27 cellular contexts compared by ENCODE assay signal in genomic region chr10:56632537-56632936, GRCh38.
DNase-seq lines count a peak whose midpoint lies in the region; ATAC-seq and TF ChIP-seq lines count a peak whose summit lies in the region.
"Had no signal": no experiment of that assay in that cellular context is flagged by ENCODE, and none has a peak within 500 bp of the region (broad histone marks: within the 10 kb centered on the region; RNA-seq: fewer than 3 reads in every experiment).

No MANE protein-coding gene starts in this region.

- peak; percentile 24 for ATAC-seq in GM19395 (IDR thresholded peaks at IDR 0.05; ENCODE audit: unreplicated experiment)
- peak; percentile 42 for ATAC-seq in HG02759 (IDR thresholded peaks at IDR 0.05; ENCODE audit: unreplicated experiment)
- ATAC-seq in HG03565 (IDR thresholded peaks at IDR 0.05; ENCODE audit: unreplicated experiment) = peak; percentile 33
- ATAC-seq in T-cell (replicated peaks in 1 of 4) = no peak
- ATAC-seq: A549; activated CD4-positive, alpha-beta T cell treated with anti-CD3 and anti-CD28 coated beads for 36 hours; left ventricle myocardium superior; naive thymus-derived CD8-positive, alpha-beta T cell; T-helper 17 cell had no signal

- H3K27me3 ChIP-seq in DOHH2 (ENCODE audit: control insufficient read depth, low read length) (no peaks in the 10 kb centered on the region), PC-9 (ENCODE audit: insufficient read depth, low read depth) (0 out of 2 replicates have a peak, but pooled peaks cover 9% of the 10 kb centered on the region)
- H3K27me3 ChIP-seq: BE2C had no signal

- no peaks in the 10 kb centered on the region for H3K36me3 Mint-ChIP-seq in T-cell
- H3K36me3 Mint-ChIP-seq: naive thymus-derived CD8-positive, alpha-beta T cell had no signal

- no peaks in the 10 kb centered on the region for H3K27me3 Mint-ChIP-seq in T-cell
- H3K27me3 Mint-ChIP-seq: activated CD4-positive, alpha-beta T cell treated with anti-CD3 and anti-CD28 coated beads for 36 hours; naive thymus-derived CD8-positive, alpha-beta T cell; T-helper 17 cell had no signal

- no peak overlapping the region for H3K27ac Mint-ChIP-seq in T-cell
- H3K27ac Mint-ChIP-seq: activated CD4-positive, alpha-beta T cell treated with anti-CD3 and anti-CD28 coated beads for 36 hours; naive thymus-derived CD8-positive, alpha-beta T cell; T-helper 17 cell had no signal

- H3K9me3 Mint-ChIP-seq in T-cell = peaks cover 7 to 21% (median 19%) of the 10 kb centered on the region in 3 donors

- H3K4me2 ChIP-seq in DOHH2 (ENCODE audit: low read length) (peak overlapping the region; percentile 9), PC-9 (no peak overlapping the region)
- H3K4me2 ChIP-seq: A549, SK-N-SH had no signal

- no TSS peak for BruUV-seq in PC-9 (replicated peaks; lab: Mats Ljungman, UMichigan)

- H3F3A ChIP-seq in DOHH2 (ENCODE audit: control insufficient read depth, insufficient read depth) (peaks cover 14% of the 10 kb centered on the region), PC-9 (ENCODE audit: insufficient read depth, low read depth) (no peaks in the 10 kb centered on the region)

- no peaks in the 10 kb centered on the region; the same call in 1 of the 2 replicates for H3K9me3 ChIP-seq in DOHH2 (ENCODE audit: control insufficient read depth, insufficient read depth, low read length)
- H3K9me3 ChIP-seq in PC-9 (ENCODE audit: insufficient read depth, low read depth) = no peaks in the 10 kb centered on the region
- H3K9me3 ChIP-seq: A549, BE2C, SK-N-SH had no signal

- H3K4me3 Mint-ChIP-seq in T-cell = no peak overlapping the region
- H3K4me3 Mint-ChIP-seq: activated CD4-positive, alpha-beta T cell treated with anti-CD3 and anti-CD28 coated beads for 36 hours; naive thymus-derived CD8-positive, alpha-beta T cell; T-helper 17 cell had no signal

- CTCF ChIA-PET in T-cell (lab: Charles Lee) (no interaction called here), PC-9 (lab: Charles Lee) (no interaction called here)

- no peaks in the 10 kb centered on the region for H3K9me2 ChIP-seq in DOHH2 (replicated peaks; ENCODE audit: control insufficient read depth, low read length)
- H3K9me2 ChIP-seq in PC-9 (ENCODE audit: insufficient read depth) = no peaks in the 10 kb centered on the region
- H3K9me2 ChIP-seq: SK-N-SH had no signal

- H3K36me3 ChIP-seq in DOHH2 (ENCODE audit: control insufficient read depth, low read length) (no peaks in the 10 kb centered on the region), PC-9 (ENCODE audit: low read depth) (no peaks in the 10 kb centered on the region)
- H3K36me3 ChIP-seq: BE2C had no signal

- H3K79me2 ChIP-seq in DOHH2 (ENCODE audit: control insufficient read depth, low read length) (no peaks in the 10 kb centered on the region), PC-9 (ENCODE audit: low read depth) (no peaks in the 10 kb centered on the region)

- POLR2A ChIA-PET in T-cell (lab: Charles Lee) (no interaction called here), PC-9 (lab: Charles Lee; ENCODE audit: unreplicated experiment) (no interaction called here)

- H2AFZ ChIP-seq in PC-9 = no peak overlapping the region

- peaks cover 51% of the 10 kb centered on the region for H3K4me1 ChIP-seq in DOHH2 (ENCODE audit: control insufficient read depth, low read length)
- H3K4me1 ChIP-seq in PC-9 (replicated peaks; ENCODE audit: insufficient read depth) = no peaks in the 10 kb centered on the region
- H3K4me1 ChIP-seq: A549, BE2C had no signal

- intact Hi-C loops in PC-9 (cut with micrococcal nuclease; ENCODE audit: unreplicated experiment) = no loop called here

- TF ChIP-seq CTCF in DOHH2 (IDR thresholded peaks at IDR 0.05; ENCODE audit: low read depth, low read length, poor library complexity, severe bottlenecking) (no peak), PC-9 (conservative IDR thresholded peaks at IDR 0.05) (no peak)

- H4K20me1 ChIP-seq in DOHH2 (ENCODE audit: control insufficient read depth, insufficient read depth, low read depth, low read length) = no peaks in the 10 kb centered on the region
- no peaks in the 10 kb centered on the region for H4K20me1 ChIP-seq in PC-9 (ENCODE audit: insufficient read depth)

- DNase-seq in A172 (ENCODE audit: low spot score) (no peak), T-cell (no peak), PC-9 (no peak)
- DNase-seq in stimulated activated CD8-positive, alpha-beta memory T cell treated with anti-CD3 and anti-CD28 coated beads, Interleukin-4, amount 100 ng/mL, for 48 hours = no peak
- DNase-seq: activated CD4-positive, alpha-beta T cell treated with anti-CD3 and anti-CD28 coated beads for 36 hours; activated effector memory CD4-positive, alpha-beta T cell treated with anti-CD3 and anti-CD28 coated beads, Interleukin-2, amount 50 U/mL, for 16 hours; BE2C; central memory CD4-positive, alpha-beta T cell; DMS153; HCEC 1CT; head of caudate nucleus; left ventricle myocardium superior; midbrain; naive thymus-derived CD8-positive, alpha-beta T cell; NCI-H1105; NCI-H2029; NCI-H526 treated with DMSO at 0.1 percent for 48 hours; occipital lobe; SK-N-SH; T-helper 17 cell; trophoblast cell had no signal

- H3K27ac ChIP-seq in DOHH2 (ENCODE audit: low read depth, low read length) = no peak overlapping the region
- H3K27ac ChIP-seq in PC-9 = no peak overlapping the region
- H3K27ac ChIP-seq: A549, skin epidermis had no signal

- H3K4me1 Mint-ChIP-seq in T-cell = no peaks in the 10 kb centered on the region
- H3K4me1 Mint-ChIP-seq: activated CD4-positive, alpha-beta T cell treated with anti-CD3 and anti-CD28 coated beads for 36 hours; T-helper 17 cell had no signal

- H3K4me3 ChIP-seq in DOHH2 (ENCODE audit: low read length) (no peak overlapping the region), PC-9 (no peak overlapping the region)
- H3K4me3 ChIP-seq: A549, skin epidermis had no signal

Comparison
In these comparisons a context has a peak if more than half of its experiments do, and no peak if none do; other contexts are left out.
1. ATAC-seq: peak in GM19395 (single experiment), HG02759 (single experiment) and HG03565 (single experiment); none in T-cell (0 of 4).